ENCODE assay signal across 8 cellular contexts in genomic region chr18:24600076-24600654, GRCh38.
DNase-seq lines count a peak whose midpoint lies in the region; ATAC-seq, FAIRE-seq and TF ChIP-seq lines count a peak whose summit lies in the region.

No MANE protein-coding gene starts in this region.

- H3K4me3 Mint-ChIP-seq in activated CD4-positive, alpha-beta memory T cell treated with anti-CD3 and anti-CD28 coated beads, Interleukin-2, amount 10 ng/mL, durations not matched to agents 7 days and 5 days: no peak overlapping the region

- TF ChIP-seq EP300 in GM12878 (IDR thresholded peaks at IDR 0.05; ENCODE audit: borderline replicate concordance in 1 of 2, control insufficient read depth in 1 of 2, low read depth in 2 of 2, low read length in 2 of 2): no peak

- peak; percentile 22 to 48 (median 45); a peak in 5 of 6 replicates for TF ChIP-seq CTCF in GM12878 (IDR thresholded peaks at IDR 0.05 in 2 of 3, conservative IDR thresholded peaks at IDR 0.05 in 1 of 3; ENCODE audit: control insufficient read depth in 2 of 3, extremely low read depth in 1 of 3, insufficient read depth in 1 of 3, low read depth in 3 of 3, low read length in 3 of 3)
- peak; percentile 6 to 44 (median 37) for TF ChIP-seq CTCF in vagina (IDR thresholded peaks at IDR 0.05)

- H4K20me1 ChIP-seq in GM12878 (ENCODE audit: control insufficient read depth, insufficient read depth): no peaks in the 10 kb centered on the region

- POLR2A ChIA-PET in GM12878 (lab: Charles Lee): interaction anchor here (0.6 kb wide), 1 partner anchor 157 kb away, joined by 3 read pairs; no protein-coding TSS in a partner anchor
- POLR2A ChIA-PET in activated CD4-positive, alpha-beta memory T cell treated with anti-CD3 and anti-CD28 coated beads, Interleukin-2, amount 10 ng/mL, durations not matched to agents 7 days and 5 days (lab: Charles Lee): no interaction called here

- no peak overlapping the region for H3K9ac ChIP-seq in GM12878 (ENCODE audit: control insufficient read depth, insufficient read depth, low read length)

- CTCF ChIA-PET in GM12878 (lab: Yijun Ruan, JAX): interaction anchor here (0.7 to 3.2 kb wide), 2 partner anchors 10 to 126 kb away, joined by 4 to 20 read pairs; no protein-coding TSS in a partner anchor
- CTCF ChIA-PET in activated CD4-positive, alpha-beta memory T cell treated with anti-CD3 and anti-CD28 coated beads, Interleukin-2, amount 10 ng/mL, durations not matched to agents 7 days and 5 days (lab: Charles Lee): interaction anchor here (2.1 kb wide), 1 partner anchor 126 kb away, joined by 9 read pairs; no protein-coding TSS in a partner anchor

- H3K27ac ChIP-seq in GM12878 (ENCODE audit: control insufficient read depth, insufficient read depth) (no peak overlapping the region), vagina (no peak overlapping the region)

- 9% methylated on average over 6 of the region's 6 CpGs for WGBS in GM12878 (ENCODE audit: insufficient coverage, insufficient replicate concordance, low lambda C conversion rate, missing lambda C conversion rate)

- peak; percentile 45 for TF ChIP-seq RAD21 in GM12878 (IDR thresholded peaks at IDR 0.05; ENCODE audit: insufficient read depth, low read depth, low read length)

- FAIRE-seq in GM18507 (lab: Jason Lieb, UNC) (peak; percentile 64), GM12878 (lab: Jason Lieb, UNC) (peak; percentile 57)

- intact Hi-C loops in GM12878 (cut with micrococcal nuclease; ENCODE audit: unreplicated experiment) (loop anchor here (1.0 kb wide), 1 partner anchor 126 kb away; no protein-coding TSS in a partner anchor), vagina (cut with DNase I) (no loop called here)

- H3K27me3 ChIP-seq in GM12878 (replicated peaks in 1 of 2; ENCODE audit: control insufficient read depth in 2 of 2, insufficient read depth in 2 of 2, low read length in 1 of 2) (no peaks in the 10 kb centered on the region), vagina (no peaks in the 10 kb centered on the region)

- peaks cover 11% of the 10 kb centered on the region for H3K27me3 Mint-ChIP-seq in activated CD4-positive, alpha-beta memory T cell treated with anti-CD3 and anti-CD28 coated beads, Interleukin-2, amount 10 ng/mL, durations not matched to agents 7 days and 5 days

- in situ Hi-C loops in GM12878 (cut with MboI): no loop called here

- no peak overlapping the region for H2AFZ ChIP-seq in GM12878 (ENCODE audit: control insufficient read depth, low read depth, low read length)

- H3K9me3 Mint-ChIP-seq in activated CD4-positive, alpha-beta memory T cell treated with anti-CD3 and anti-CD28 coated beads, Interleukin-2, amount 10 ng/mL, durations not matched to agents 7 days and 5 days: no peaks in the 10 kb centered on the region

- DNase-seq in AML-193 (lab: John Stamatoyannopoulos, UW) (peak; percentile 12 to 27), GM18507 (ENCODE audit: extremely low spot score, insufficient read length, low read depth) (no peak), NCI-H2171 treated with DMSO at 0.1 percent for 48 hours (lab: John Stamatoyannopoulos, UW) (peak; percentile 86), GM12878 (ENCODE audit: low read depth, low spot score) (no peak), kidney glomerular epithelial cell (lab: John Stamatoyannopoulos, UW) (peak; percentile 70), vagina (ENCODE audit: extremely low spot score in 2 of 2) (no peak), activated gamma-delta T cell treated with Interleukin-2 at 50 U/mL for 16 hours (no peak)
- DNase-seq in activated CD4-positive, alpha-beta memory T cell treated with anti-CD3 and anti-CD28 coated beads, Interleukin-2, amount 10 ng/mL, durations not matched to agents 7 days and 5 days: no peak

- H3K27ac Mint-ChIP-seq in activated CD4-positive, alpha-beta memory T cell treated with anti-CD3 and anti-CD28 coated beads, Interleukin-2, amount 10 ng/mL, durations not matched to agents 7 days and 5 days: no peak overlapping the region

- no peak for ATAC-seq in GM12878

- H3K36me3 Mint-ChIP-seq in activated CD4-positive, alpha-beta memory T cell treated with anti-CD3 and anti-CD28 coated beads, Interleukin-2, amount 10 ng/mL, durations not matched to agents 7 days and 5 days (ENCODE audit: low read depth): no peaks in the 10 kb centered on the region

- no peaks in the 10 kb centered on the region for H3K79me2 ChIP-seq in GM12878 (ENCODE audit: control insufficient read depth, insufficient read depth, low read length)

- RAD21 ChIA-PET in GM12878 (lab: Charles Lee; ENCODE audit: unreplicated experiment): no interaction called here

- SMC1A ChIA-PET in GM12878 (lab: Charles Lee; ENCODE audit: uncharacterized antibody, unreplicated experiment): no interaction called here

- H3K4me1 ChIP-seq in GM12878 (ENCODE audit: control insufficient read depth, insufficient read depth, low read length) (no peaks in the 10 kb centered on the region), vagina (no peaks in the 10 kb centered on the region)

- no peaks in the 10 kb centered on the region for H3K36me3 ChIP-seq in GM12878 (ENCODE audit: control insufficient read depth in 2 of 2, insufficient read depth in 2 of 2, low read length in 1 of 2)
- H3K36me3 ChIP-seq in vagina: no peaks in the 10 kb centered on the region

- no peak overlapping the region for H3K4me3 ChIP-seq in GM12878
- H3K4me3 ChIP-seq in vagina: no peak overlapping the region

- no peaks in the 10 kb centered on the region for H3K4me1 Mint-ChIP-seq in activated CD4-positive, alpha-beta memory T cell treated with anti-CD3 and anti-CD28 coated beads, Interleukin-2, amount 10 ng/mL, durations not matched to agents 7 days and 5 days

- H3K4me2 ChIP-seq in GM12878 (ENCODE audit: control insufficient read depth, insufficient read depth): no peak overlapping the region

- TF ChIP-seq POLR2A in GM12878 (IDR thresholded peaks at IDR 0.05; ENCODE audit: low read depth, low read length) (no peak), vagina (IDR thresholded peaks at IDR 0.05) (no peak)

- BruUV-seq in GM12878 (replicated peaks; lab: Mats Ljungman, UMichigan): no TSS peak

- H3K9me3 ChIP-seq in GM12878 (replicated peaks; ENCODE audit: control insufficient read depth, insufficient read depth, low read length) (no peaks in the 10 kb centered on the region), vagina (no peaks in the 10 kb centered on the region)

TF ChIP-seq in GM12878, 131 proteins besides CTCF, POLR2A, EP300 and RAD21:
- TF ChIP-seq SMC3 (IDR thresholded peaks at IDR 0.05; ENCODE audit: borderline replicate concordance, low read length) (peak; percentile 52; the same call in 1 of the 2 replicates), KLF5 (IDR thresholded peaks at IDR 0.05; ENCODE audit: partially characterized antibody) (no peak), CHD4 (IDR thresholded peaks at IDR 0.05) (no peak), MEF2B (IDR thresholded peaks at IDR 0.05; ENCODE audit: partially characterized antibody, poor library complexity, severe bottlenecking) (peak; percentile 30), RELB (IDR thresholded peaks at IDR 0.05; ENCODE audit: low read depth) (no peak), TCF7 (IDR thresholded peaks at IDR 0.05; ENCODE audit: borderline replicate concordance) (no peak)
- TF ChIP-seq, protein P1, sequence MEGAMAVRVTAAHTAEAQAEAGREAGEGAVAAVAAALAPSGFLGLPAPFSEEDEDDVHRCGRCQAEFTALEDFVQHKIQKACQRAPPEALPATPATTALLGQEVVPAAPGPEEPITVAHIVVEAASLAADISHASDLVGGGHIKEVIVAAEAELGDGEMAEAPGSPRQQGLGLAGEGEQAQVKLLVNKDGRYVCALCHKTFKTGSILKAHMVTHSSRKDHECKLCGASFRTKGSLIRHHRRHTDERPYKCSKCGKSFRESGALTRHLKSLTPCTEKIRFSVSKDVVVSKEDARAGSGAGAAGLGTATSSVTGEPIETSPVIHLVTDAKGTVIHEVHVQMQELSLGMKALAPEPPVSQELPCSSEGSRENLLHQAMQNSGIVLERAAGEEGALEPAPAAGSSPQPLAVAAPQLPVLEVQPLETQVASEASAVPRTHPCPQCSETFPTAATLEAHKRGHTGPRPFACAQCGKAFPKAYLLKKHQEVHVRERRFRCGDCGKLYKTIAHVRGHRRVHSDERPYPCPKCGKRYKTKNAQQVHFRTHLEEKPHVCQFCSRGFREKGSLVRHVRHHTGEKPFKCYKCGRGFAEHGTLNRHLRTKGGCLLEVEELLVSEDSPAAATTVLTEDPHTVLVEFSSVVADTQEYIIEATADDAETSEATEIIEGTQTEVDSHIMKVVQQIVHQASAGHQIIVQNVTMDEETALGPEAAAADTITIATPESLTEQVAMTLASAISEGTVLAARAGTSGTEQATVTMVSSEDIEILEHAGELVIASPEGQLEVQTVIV (IDR thresholded peaks at IDR 0.05; ENCODE audit: borderline replicate concordance, partially characterized antibody): no peak

Comparison
In these comparisons a context has a peak if more than half of its experiments do, and no peak if none do; other contexts are left out.
1. DNase-seq: peak in AML-193 (2 of 2), NCI-H2171 treated with DMSO at 0.1 percent for 48 hours (single experiment) and kidney glomerular epithelial cell (single experiment); none in GM18507 (single experiment), GM12878 (single experiment), vagina (0 of 2), activated CD4-positive, alpha-beta memory T cell treated with anti-CD3 and anti-CD28 coated beads, Interleukin-2, amount 10 ng/mL, durations not matched to agents 7 days and 5 days (single experiment) and activated gamma-delta T cell treated with Interleukin-2 at 50 U/mL for 16 hours (single experiment).